8 cellular contexts compared by ENCODE assay signal in genomic region chr22:42070517-42071422, GRCh38. TPM values are rescaled to one million over a fixed set of nuclear protein-coding genes. Genes with fewer than 3 reads are reported as not detected.
DNase-seq lines count a peak whose midpoint lies in the region; ATAC-seq and TF ChIP-seq lines count a peak whose summit lies in the region.

TSS of gene NAGA (minus strand) at chr22:42070812. CDS start at chr22:42070297, 515 bp downstream.

- H3K36me3 ChIP-seq in left lung, result peaks cover 0 to 27% of the 10 kb centered on the region in 2 donors

- no peaks in the 10 kb centered on the region for H3K9me3 ChIP-seq in left lung

- H3K4me3 ChIP-seq in left lung, result peak within 1 kb of the TSS; percentile 64 to 72

- ATAC-seq in GM19438 (IDR thresholded peaks at IDR 0.05; ENCODE audit: low read depth, unreplicated experiment) (peak; percentile 87), HG03571 (IDR thresholded peaks at IDR 0.05; ENCODE audit: unreplicated experiment) (peak; percentile 86), left lung (peak; percentile 96)

- no peak for TF ChIP-seq CTCF in left lung (IDR thresholded peaks at IDR 0.05)

- DNase-seq in CD1c-positive myeloid dendritic cell (ENCODE audit: extremely low spot score), result peak; percentile 98
- peak; percentile 98 for DNase-seq in NCI-H82 (lab: John Stamatoyannopoulos, UW)
- peak; percentile 87 to 88 for DNase-seq in activated CD4-positive, alpha-beta T cell treated with anti-CD3 and anti-CD28 coated beads, Interleukin-2, amount 50 U/mL, for 4 hours
- peak; percentile 96 for DNase-seq in dermis blood vessel endothelial cell
- DNase-seq in left lung, result peak; percentile 96 to 99
- peak; percentile 87 for DNase-seq in stimulated activated CD4-positive, alpha-beta T cell treated with anti-CD3 and anti-CD28 coated beads, Interleukin-2, amount 100 ng/mL, for 4 hours (ENCODE audit: low read depth)

- intact Hi-C loops in left lung (cut with DNase I), result no loop called here

- peaks cover 23 to 54% of the 10 kb centered on the region in 2 donors for H3K4me1 ChIP-seq in left lung

- H3K27ac ChIP-seq in left lung, result peak within 1 kb of the TSS; percentile 91 to 92

- H3K27me3 ChIP-seq in left lung, result no peaks in the 10 kb centered on the region

RNA-seq across cellular contexts. Expression of gene NAGA, which starts in this region (rescaled TPM):
- total RNA-seq in dermis blood vessel endothelial cell (22.6 and 36.9 TPM in 2 replicates), left lung (10 to 100 TPM; 30.5 to 35.6 TPM)

Comparison
In these comparisons a context has a peak if more than half of its experiments do, and no peak if none do; other contexts are left out.
1. Peak in every context shown above with its lines: DNase-seq, ATAC-seq, H3K4me3 ChIP-seq and H3K27ac ChIP-seq.